In the genomic region with DNA sequence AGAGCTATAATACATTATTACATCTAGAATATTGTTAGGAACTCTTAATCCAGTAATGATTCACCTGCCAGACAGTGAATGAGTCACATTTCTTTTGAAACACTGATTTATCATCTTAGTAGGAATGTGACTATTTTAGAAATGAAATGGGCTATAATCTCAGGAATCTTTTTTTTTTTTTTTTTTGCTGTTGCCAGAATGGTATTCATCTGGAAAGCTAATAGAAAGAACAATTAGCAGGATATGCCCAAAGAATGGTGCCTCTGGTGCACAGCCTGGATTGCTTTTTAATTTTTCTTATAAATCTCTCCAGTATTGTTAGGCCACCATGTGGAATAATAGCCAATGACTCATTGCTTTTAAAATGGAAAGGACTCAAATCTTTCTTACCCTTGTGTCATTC, we compare ENCODE assay signal across 22 cellular contexts.
DNase-seq lines count a peak whose midpoint lies in the region; ATAC-seq, FAIRE-seq and TF ChIP-seq lines count a peak whose summit lies in the region.
"Had no signal": no experiment of that assay in that cellular context is flagged by ENCODE, and none has a peak within 500 bp of the region (broad histone marks: within the 10 kb centered on the region; RNA-seq: fewer than 3 reads in every experiment).

No MANE protein-coding gene starts in this region.

- peaks cover 0 to 2% (median 0%) of the 10 kb centered on the region in 3 donors for H3K27me3 Mint-ChIP-seq in immature natural killer cell (ENCODE audit: low read depth in 3 of 3)
- H3K27me3 Mint-ChIP-seq in activated CD4-positive, alpha-beta T cell treated with anti-CD3 and anti-CD28 coated beads, Interleukin-2, amount 10 ng/mL, durations not matched to agents 24 days and 14 days: no peaks in the 10 kb centered on the region
- H3K27me3 Mint-ChIP-seq: activated naive CD8-positive, alpha-beta T cell treated with anti-CD3 and anti-CD28 coated beads for 36 hours; T-helper 17 cell had no signal

- TF ChIP-seq RAD21 in A549 (conservative IDR thresholded peaks at IDR 0.05 in 1 of 2, IDR thresholded peaks at IDR 0.05 in 1 of 2): no peak

- no peaks in the 10 kb centered on the region for H3K4me1 ChIP-seq in A549
- H3K4me1 ChIP-seq in KMS-11 (ENCODE audit: low read depth, poor library complexity, severe bottlenecking): peaks cover 43% of the 10 kb centered on the region
- H3K4me1 ChIP-seq in right atrium auricular region: no peaks in the 10 kb centered on the region
- H3K4me1 ChIP-seq: prostate gland, SJCRH30 had no signal

- no peaks in the 10 kb centered on the region for H3K27me3 ChIP-seq in KMS-11 (ENCODE audit: insufficient read depth, low read depth)
- no peaks in the 10 kb centered on the region for H3K27me3 ChIP-seq in brain microvascular endothelial cell (replicated peaks)
- H3K27me3 ChIP-seq in kidney epithelial cell (ENCODE audit: control insufficient read depth, insufficient read depth, low read length): no peaks in the 10 kb centered on the region
- no peaks in the 10 kb centered on the region for H3K27me3 ChIP-seq in right atrium auricular region
- H3K27me3 ChIP-seq: SJCRH30 had no signal

- FAIRE-seq in A549 (lab: Jason Lieb, UNC): no peak
- FAIRE-seq: HepG2 had no signal

- H3K27ac Mint-ChIP-seq in immature natural killer cell: no peak overlapping the region
- H3K27ac Mint-ChIP-seq in activated CD4-positive, alpha-beta T cell treated with anti-CD3 and anti-CD28 coated beads, Interleukin-2, amount 10 ng/mL, durations not matched to agents 24 days and 14 days: no peak overlapping the region
- H3K27ac Mint-ChIP-seq: activated naive CD8-positive, alpha-beta T cell treated with anti-CD3 and anti-CD28 coated beads for 36 hours; activated T-helper 1 cell treated with anti-CD3 and anti-CD28 coated beads, Interleukin-12 subunit alpha, Interleukin-12 subunit beta, Interleukin-2, Interleukin-4 antibody, amounts not matched to agents 30 ng/mL and 10 ng/mL and 1 ng/mL, durations not matched to agents 14 hours and 24 hours and 36 hours; mesothelial cell of epicardium; T-helper 17 cell had no signal

- H3K36me3 ChIP-seq in KMS-11 (ENCODE audit: insufficient read depth): no peaks in the 10 kb centered on the region
- no peaks in the 10 kb centered on the region for H3K36me3 ChIP-seq in brain microvascular endothelial cell (replicated peaks)
- H3K36me3 ChIP-seq in kidney epithelial cell (ENCODE audit: control insufficient read depth, insufficient read depth, low read length): no peaks in the 10 kb centered on the region
- H3K36me3 ChIP-seq in right atrium auricular region: no peaks in the 10 kb centered on the region
- H3K36me3 ChIP-seq: prostate gland, SJCRH30, thoracic aorta had no signal

- no peaks in the 10 kb centered on the region for H3K79me2 ChIP-seq in KMS-11 (ENCODE audit: insufficient read depth, low read depth)

- intact Hi-C loops in activated CD4-positive, alpha-beta T cell treated with anti-CD3 and anti-CD28 coated beads, Interleukin-2, amount 10 ng/mL, durations not matched to agents 24 days and 14 days (cut with micrococcal nuclease): no loop called here

- no peaks in the 10 kb centered on the region for H3K36me3 Mint-ChIP-seq in immature natural killer cell
- H3K36me3 Mint-ChIP-seq in activated CD4-positive, alpha-beta T cell treated with anti-CD3 and anti-CD28 coated beads, Interleukin-2, amount 10 ng/mL, durations not matched to agents 24 days and 14 days (ENCODE audit: low read depth): no peaks in the 10 kb centered on the region
- H3K36me3 Mint-ChIP-seq: activated naive CD8-positive, alpha-beta T cell treated with anti-CD3 and anti-CD28 coated beads for 36 hours; mesothelial cell of epicardium had no signal

- CTCF ChIA-PET in A549 (lab: Yijun Ruan, JAX): no interaction called here

- H3K4me3 ChIP-seq in A549 (no peak overlapping the region), KMS-11 (IDR thresholded peaks at IDR 0.05; ENCODE audit: insufficient read depth, low read depth, low read length) (no peak overlapping the region), brain microvascular endothelial cell (ENCODE audit: low read depth, low read length) (no peak overlapping the region), kidney epithelial cell (ENCODE audit: low read depth, low read length) (no peak overlapping the region), right atrium auricular region (no peak overlapping the region)
- H3K4me3 ChIP-seq: prostate gland, SJCRH30, thoracic aorta had no signal

- POLR2A ChIA-PET in A549 (lab: Yijun Ruan, JAX): no interaction called here

- peaks cover 0 to 12% (median 4%) of the 10 kb centered on the region in 6 donors for H3K9me3 Mint-ChIP-seq in immature natural killer cell
- no peaks in the 10 kb centered on the region for H3K9me3 Mint-ChIP-seq in activated CD4-positive, alpha-beta T cell treated with anti-CD3 and anti-CD28 coated beads, Interleukin-2, amount 10 ng/mL, durations not matched to agents 24 days and 14 days

- no peak overlapping the region for H2AFZ ChIP-seq in KMS-11 (ENCODE audit: low read depth)

- H3K9me3 ChIP-seq in A549 (no peaks in the 10 kb centered on the region), right atrium auricular region (no peaks in the 10 kb centered on the region)
- H3K9me3 ChIP-seq: prostate gland, SJCRH30, thoracic aorta had no signal

- no peaks in the 10 kb centered on the region for H4K20me1 ChIP-seq in KMS-11 (ENCODE audit: insufficient read depth)

- H3K9ac ChIP-seq in KMS-11: no peak overlapping the region

- DNase-seq in A549 (ENCODE audit: low read depth in 1 of 2, low spot score in 1 of 2): no peak
- DNase-seq in brain microvascular endothelial cell: peak; percentile 38
- peak; percentile 14 for DNase-seq in kidney epithelial cell (ENCODE audit: low read depth)
- no peak for DNase-seq in immature natural killer cell
- no peak for DNase-seq in right atrium auricular region (ENCODE audit: low spot score)
- no peak for DNase-seq in activated CD4-positive, alpha-beta T cell treated with anti-CD3 and anti-CD28 coated beads, Interleukin-2, amount 10 ng/mL, durations not matched to agents 24 days and 14 days
- DNase-seq: activated CD8-positive, alpha-beta memory T cell treated with anti-CD3 and anti-CD28 coated beads for 24 hours; activated naive CD8-positive, alpha-beta T cell treated with anti-CD3 and anti-CD28 coated beads for 36 hours; DMS153; hippocampal formation; left cardiac atrium; NCI-H2029; SJCRH30; T-helper 17 cell had no signal

- ATAC-seq in A549: no peak
- ATAC-seq in HG03342 (IDR thresholded peaks at IDR 0.05; ENCODE audit: unreplicated experiment): no peak
- ATAC-seq: HepG2, T-helper 17 cell had no signal

- H3K4me3 Mint-ChIP-seq in immature natural killer cell: no peak overlapping the region
- no peak overlapping the region for H3K4me3 Mint-ChIP-seq in activated CD4-positive, alpha-beta T cell treated with anti-CD3 and anti-CD28 coated beads, Interleukin-2, amount 10 ng/mL, durations not matched to agents 24 days and 14 days
- H3K4me3 Mint-ChIP-seq: activated naive CD8-positive, alpha-beta T cell treated with anti-CD3 and anti-CD28 coated beads for 36 hours; activated T-helper 1 cell treated with anti-CD3 and anti-CD28 coated beads, Interleukin-12 subunit alpha, Interleukin-12 subunit beta, Interleukin-2, Interleukin-4 antibody, amounts not matched to agents 30 ng/mL and 10 ng/mL and 1 ng/mL, durations not matched to agents 14 hours and 24 hours and 36 hours; mesothelial cell of epicardium; neural crest cell; T-helper 17 cell had no signal

- TF ChIP-seq CTCF in A549 (IDR thresholded peaks at IDR 0.05) (no peak), KMS-11 (conservative IDR thresholded peaks at IDR 0.05; ENCODE audit: low read depth, low read length) (no peak), brain microvascular endothelial cell (IDR thresholded peaks at IDR 0.05; ENCODE audit: low read depth, low read length, missing control alignments) (no peak), kidney epithelial cell (IDR thresholded peaks at IDR 0.05; ENCODE audit: insufficient read depth, low read length, poor library complexity, severe bottlenecking) (no peak), right atrium auricular region (IDR thresholded peaks at IDR 0.05) (no peak)

- H3K4me1 Mint-ChIP-seq in immature natural killer cell: no peaks in the 10 kb centered on the region
- H3K4me1 Mint-ChIP-seq in activated CD4-positive, alpha-beta T cell treated with anti-CD3 and anti-CD28 coated beads, Interleukin-2, amount 10 ng/mL, durations not matched to agents 24 days and 14 days: no peaks in the 10 kb centered on the region
- H3K4me1 Mint-ChIP-seq: activated naive CD8-positive, alpha-beta T cell treated with anti-CD3 and anti-CD28 coated beads for 36 hours; neural crest cell; T-helper 17 cell had no signal

- H3K27ac ChIP-seq in A549: no peak overlapping the region
- no peak overlapping the region for H3K27ac ChIP-seq in KMS-11
- no peak overlapping the region for H3K27ac ChIP-seq in brain microvascular endothelial cell
- H3K27ac ChIP-seq in right atrium auricular region: no peak overlapping the region
- H3K27ac ChIP-seq: prostate gland, thoracic aorta had no signal

- no peak overlapping the region for H3K4me2 ChIP-seq in A549
- H3K4me2 ChIP-seq in KMS-11: peak overlapping the region; percentile 43; the same call in 1 of the 2 replicates

- in situ Hi-C loops in brain microvascular endothelial cell (cut with HindIII; ENCODE audit: low pct_ligation_motif_present, low sequenced_read_pairs): no loop called here

- TF ChIP-seq POLR2A in A549 (IDR thresholded peaks at IDR 0.05; ENCODE audit: low read length): no peak

- TF ChIP-seq EP300 in A549 (IDR thresholded peaks at IDR 0.05): no peak

TF ChIP-seq in A549, 52 proteins besides CTCF, POLR2A, EP300 and RAD21:
- TF ChIP-seq FOSL2 (IDR thresholded peaks at IDR 0.05) (peak; percentile 13; the same call in 1 of the 2 replicates), FOSL2 (CRISPR knock-in tag; IDR thresholded peaks at IDR 0.05) (no peak), CHD4 (IDR thresholded peaks at IDR 0.05; ENCODE audit: borderline replicate concordance) (no peak)

Comparison
In these comparisons a context has a peak if more than half of its experiments do, and no peak if none do; other contexts are left out.
1. DNase-seq: peak in brain microvascular endothelial cell (single experiment) and kidney epithelial cell (single experiment); none in A549 (0 of 2), immature natural killer cell (0 of 3), right atrium auricular region (single experiment) and activated CD4-positive, alpha-beta T cell treated with anti-CD3 and anti-CD28 coated beads, Interleukin-2, amount 10 ng/mL, durations not matched to agents 24 days and 14 days (single experiment).